1 cellular context compared by ENCODE assay signal in genomic region chr19:55069859-55070225, GRCh38.
TF ChIP-seq lines count a peak whose summit lies in the region.

No MANE protein-coding gene starts in this region.

TF ChIP-seq in HepG2, 621 proteins besides CTCF, POLR2A, EP300 and RAD21:
- no peak for TF ChIP-seq ZNF280D (CRISPR knock-in tag; IDR thresholded peaks at IDR 0.05)
- TF ChIP-seq ATF5 (CRISPR knock-in tag; IDR thresholded peaks at IDR 0.05; ENCODE audit: low read depth): no peak
- no peak for TF ChIP-seq DMTF1 (CRISPR knock-in tag; IDR thresholded peaks at IDR 0.05)
- no peak for TF ChIP-seq ATRX (CRISPR knock-in tag; IDR thresholded peaks at IDR 0.05; ENCODE audit: borderline replicate concordance)
- no peak for TF ChIP-seq ZNF800 (CRISPR knock-in tag; IDR thresholded peaks at IDR 0.05)
- no peak for TF ChIP-seq FOSL1 (CRISPR knock-in tag; IDR thresholded peaks at IDR 0.05; ENCODE audit: borderline replicate concordance)
- no peak for TF ChIP-seq AHDC1 (CRISPR knock-in tag; IDR thresholded peaks at IDR 0.05; ENCODE audit: borderline replicate concordance)
- no peak for TF ChIP-seq MZF1 (CRISPR knock-in tag; IDR thresholded peaks at IDR 0.05; ENCODE audit: borderline replicate concordance)
- no peak for TF ChIP-seq FIP1L1 (IDR thresholded peaks at IDR 0.05; ENCODE audit: borderline replicate concordance, insufficient read depth, low read depth, low read length)
- TF ChIP-seq AHR (CRISPR knock-in tag; IDR thresholded peaks at IDR 0.05): no peak
- no peak for TF ChIP-seq FOXC1 (CRISPR knock-in tag; IDR thresholded peaks at IDR 0.05; ENCODE audit: borderline replicate concordance)
- no peak for TF ChIP-seq KAT2B (IDR thresholded peaks at IDR 0.05; ENCODE audit: borderline replicate concordance, low read depth, low read length)
- TF ChIP-seq PITX1 (CRISPR knock-in tag; IDR thresholded peaks at IDR 0.05): no peak
- TF ChIP-seq GTF3A (CRISPR knock-in tag; conservative IDR thresholded peaks at IDR 0.05): no peak
- no peak for TF ChIP-seq ZNF550 (CRISPR knock-in tag; IDR thresholded peaks at IDR 0.05; ENCODE audit: borderline replicate concordance)
- no peak for TF ChIP-seq KLF13 (CRISPR knock-in tag; IDR thresholded peaks at IDR 0.05)
- TF ChIP-seq RFX5 (IDR thresholded peaks at IDR 0.05; ENCODE audit: low read depth, low read length): no peak
- TF ChIP-seq ZNF350 (CRISPR knock-in tag; IDR thresholded peaks at IDR 0.05; ENCODE audit: borderline replicate concordance, low read depth): no peak
- no peak for TF ChIP-seq ZNF556 (CRISPR knock-in tag; IDR thresholded peaks at IDR 0.05; ENCODE audit: borderline replicate concordance)
TF ChIP-seq in HepG2: peak in this region for 0.
